ENCODE assay signal across 9 cellular contexts in the genomic region with DNA sequence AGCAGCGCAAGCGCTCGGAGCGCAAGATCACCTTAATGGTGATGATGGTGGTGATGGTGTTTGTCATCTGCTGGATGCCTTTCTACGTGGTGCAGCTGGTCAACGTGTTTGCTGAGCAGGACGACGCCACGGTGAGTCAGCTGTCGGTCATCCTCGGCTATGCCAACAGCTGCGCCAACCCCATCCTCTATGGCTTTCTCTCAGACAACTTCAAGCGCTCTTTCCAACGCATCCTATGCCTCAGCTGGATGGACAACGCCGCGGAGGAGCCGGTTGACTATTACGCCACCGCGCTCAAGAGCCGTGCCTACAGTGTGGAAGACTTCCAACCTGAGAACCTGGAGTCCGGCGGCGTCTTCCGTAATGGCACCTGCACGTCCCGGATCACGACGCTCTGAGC. TPM values are rescaled to one million over a fixed set of nuclear protein-coding genes. Genes with fewer than 3 reads are reported as not detected.
DNase-seq lines count a peak whose midpoint lies in the region; ATAC-seq and TF ChIP-seq lines count a peak whose summit lies in the region.
"Had no signal": no experiment of that assay in that cellular context is flagged by ENCODE, and none has a peak within 500 bp of the region (broad histone marks: within the 10 kb centered on the region; RNA-seq: fewer than 3 reads in every experiment).

No MANE protein-coding gene starts in this region.

- no peaks in the 10 kb centered on the region for H3K79me1 ChIP-seq in trophoblast cell (ENCODE audit: low read length)

- DNase-seq in SK-N-SH (no peak), astrocyte of the cerebellum (ENCODE audit: low read depth) (no peak), left lung (peak in 1 of 2 donors; percentile 75), stomach (peak; percentile 45), trophoblast cell (no peak), NK-92 (lab: John Stamatoyannopoulos, UW; ENCODE audit: unreplicated experiment) (no peak)
- no peak for DNase-seq in stimulated activated CD4-positive, alpha-beta T cell treated with anti-CD3 and anti-CD28 coated beads, Interleukin-1b, Interleukin-23, amount 100 ng/mL, for 48 hours

- H3K9me3 ChIP-seq in SK-N-SH = no peaks in the 10 kb centered on the region
- no peaks in the 10 kb centered on the region for H3K9me3 ChIP-seq in left lung
- peaks cover 0 to 5% (median 1%) of the 10 kb centered on the region in 4 donors for H3K9me3 ChIP-seq in stomach
- H3K9me3 ChIP-seq in trophoblast cell (ENCODE audit: insufficient read depth, low read depth, low read length) = peaks cover 16% of the 10 kb centered on the region
- H3K9me3 ChIP-seq: neutrophil had no signal

- H2AFZ ChIP-seq in SK-N-SH (ENCODE audit: low read depth) = no peak overlapping the region
- no peak overlapping the region for H2AFZ ChIP-seq in trophoblast cell (ENCODE audit: insufficient read depth, low read length, poor library complexity)

- H3K18ac ChIP-seq in trophoblast cell (ENCODE audit: low read length) = no peak overlapping the region

- no peak overlapping the region for H3K14ac ChIP-seq in trophoblast cell (ENCODE audit: low read length)

- H3K4ac ChIP-seq in trophoblast cell (ENCODE audit: low read depth, low read length) = no peak overlapping the region

- TF ChIP-seq EP300 in SK-N-SH (IDR thresholded peaks at IDR 0.05; ENCODE audit: borderline replicate concordance in 1 of 2, low read depth in 1 of 2, low read length in 1 of 2) (no peak), stomach (IDR thresholded peaks at IDR 0.05) (no peak)

- CTCF ChIA-PET in SK-N-SH (lab: Yijun Ruan, JAX) = no interaction called here

- no peak overlapping the region for H2BK12ac ChIP-seq in trophoblast cell (ENCODE audit: low read length)

- H4K91ac ChIP-seq in trophoblast cell (ENCODE audit: low read depth, low read length) = no peak overlapping the region

- H3K27ac ChIP-seq in SK-N-SH (ENCODE audit: low read depth in 2 of 2, low read length in 1 of 2) (no peak overlapping the region), left lung (peak overlapping the region in 1 of 2 donors; percentile 11), stomach (peak overlapping the region; percentile 29 to 90 (median 83)), trophoblast cell (ENCODE audit: low read depth, low read length) (no peak overlapping the region)
- H3K27ac ChIP-seq: neutrophil had no signal

- H3K4me2 ChIP-seq in SK-N-SH (peak overlapping the region; percentile 44), trophoblast cell (ENCODE audit: low read length) (no peak overlapping the region)

- ATAC-seq in SK-N-SH treated with all-trans-retinoic acid at 6 μM for 48 hours (no peak), left lung (peak; percentile 9)

- no peak overlapping the region for H4K12ac ChIP-seq in trophoblast cell (ENCODE audit: low read depth, low read length)

- H3K9me2 ChIP-seq in SK-N-SH = no peaks in the 10 kb centered on the region

- H3F3A ChIP-seq in SK-N-SH (replicated peaks; ENCODE audit: insufficient read depth) = peaks cover 2% of the 10 kb centered on the region

- intact Hi-C loops in left lung (cut with DNase I) (no loop called here), stomach (cut with DNase I; ENCODE audit: low total_unique reads) (no loop called here)

- no peaks in the 10 kb centered on the region for H4K20me1 ChIP-seq in SK-N-SH (ENCODE audit: insufficient read depth)

- 5% methylated on average over 4 of the region's 30 CpGs for WGBS in SK-N-SH (ENCODE audit: low lambda C conversion rate)
- 11 to 19% (median 15%) methylated on average over 30 of the region's 30 CpGs for WGBS in stomach, 5 donors
- no CpG with 5 or more reads among the region's 30 CpGs for WGBS in trophoblast cell (ENCODE audit: extremely low coverage, insufficient coverage, insufficient read length)

- no peak for TF ChIP-seq RAD21 in SK-N-SH (IDR thresholded peaks at IDR 0.05; ENCODE audit: low read length)

- H3K9ac ChIP-seq in SK-N-SH = no peak overlapping the region
- H3K9ac ChIP-seq in trophoblast cell (ENCODE audit: low read length) = no peak overlapping the region

- TF ChIP-seq CTCF in SK-N-SH (IDR thresholded peaks at IDR 0.05) (no peak), astrocyte of the cerebellum (IDR thresholded peaks at IDR 0.05; ENCODE audit: low read depth, low read length, missing control alignments) (no peak), left lung (IDR thresholded peaks at IDR 0.05) (no peak), stomach (IDR thresholded peaks at IDR 0.05) (no peak)

- H4K8ac ChIP-seq in trophoblast cell (ENCODE audit: low read depth, low read length) = no peak overlapping the region

- H3K36me3 ChIP-seq in SK-N-SH (replicated peaks in 1 of 2; ENCODE audit: control insufficient read depth in 1 of 2, insufficient read depth in 2 of 2, low read length in 1 of 2) = no peaks in the 10 kb centered on the region
- no peaks in the 10 kb centered on the region for H3K36me3 ChIP-seq in left lung
- no peaks in the 10 kb centered on the region for H3K36me3 ChIP-seq in stomach
- H3K36me3 ChIP-seq in trophoblast cell (ENCODE audit: control insufficient read depth in 1 of 2, insufficient read depth in 2 of 2, low read length in 2 of 2) = no peaks in the 10 kb centered on the region
- H3K36me3 ChIP-seq: neutrophil had no signal

- no peak overlapping the region for H2AK5ac ChIP-seq in trophoblast cell (ENCODE audit: low read length)

- H3K27me3 ChIP-seq in SK-N-SH (ENCODE audit: insufficient read depth) (peaks cover 17% of the 10 kb centered on the region; the same call in 1 of the 2 replicates), left lung (peaks cover 52 to 62% of the 10 kb centered on the region in 2 donors), stomach (peaks cover 0 to 55% (median 14%) of the 10 kb centered on the region in 3 donors), trophoblast cell (ENCODE audit: insufficient read depth, low read length) (peaks cover 49% of the 10 kb centered on the region)

- no peaks in the 10 kb centered on the region for H3K4me1 ChIP-seq in SK-N-SH (ENCODE audit: control insufficient read depth in 1 of 2, insufficient read depth in 2 of 2, low read depth in 1 of 2, low read length in 1 of 2)
- peaks cover 0 to 13% of the 10 kb centered on the region in 2 donors for H3K4me1 ChIP-seq in left lung
- peaks cover 7 to 52% (median 41%) of the 10 kb centered on the region in 4 donors for H3K4me1 ChIP-seq in stomach
- peaks cover 9 to 14% of the 10 kb centered on the region in 2 experiments for H3K4me1 ChIP-seq in trophoblast cell (ENCODE audit: control insufficient read depth in 1 of 2, insufficient read depth in 2 of 2, low read length in 2 of 2)

- no peak for TF ChIP-seq POLR2A in stomach (IDR thresholded peaks at IDR 0.05)

- no peak overlapping the region for H2BK120ac ChIP-seq in trophoblast cell (ENCODE audit: insufficient read depth, low read length, poor library complexity)

- no peak overlapping the region for H2BK5ac ChIP-seq in trophoblast cell (ENCODE audit: low read depth, low read length, poor library complexity)

- POLR2A ChIA-PET in SK-N-SH (lab: Yijun Ruan, JAX) = no interaction called here

- H3K4me3 ChIP-seq in SK-N-SH (ENCODE audit: low read depth in 2 of 2, low read length in 1 of 2) = peak overlapping the region in 1 of 2 experiments; percentile 39; a peak in 2 of 4 replicates
- H3K4me3 ChIP-seq in astrocyte of the cerebellum (ENCODE audit: low read depth, low read length) = peak overlapping the region; percentile 41
- H3K4me3 ChIP-seq in left lung = peak overlapping the region in 1 of 2 donors; percentile 37
- peak overlapping the region; percentile 47 to 67 (median 55) for H3K4me3 ChIP-seq in stomach
- H3K4me3 ChIP-seq in trophoblast cell (ENCODE audit: low read depth, low read length) = no peak overlapping the region

- H3K79me2 ChIP-seq in SK-N-SH (ENCODE audit: insufficient read depth) = no peaks in the 10 kb centered on the region
- H3K79me2 ChIP-seq in trophoblast cell (ENCODE audit: control insufficient read depth, insufficient read depth, low read length, poor library complexity) = no peaks in the 10 kb centered on the region

- no peak overlapping the region for H3K23ac ChIP-seq in trophoblast cell (ENCODE audit: low read length)

- in situ Hi-C loops in astrocyte of the cerebellum (cut with HindIII; ENCODE audit: low sequenced_read_pairs) = no loop called here

TF ChIP-seq in SK-N-SH treated with all-trans-retinoic acid at 6 μM for 48 hours, 23 proteins besides CTCF, POLR2A, EP300 and RAD21:
- TF ChIP-seq ZFP30 (CRISPR knock-in tag; IDR thresholded peaks at IDR 0.05) = no peak

RNA-seq across cellular contexts. Expression of gene SSTR1, which starts 2.5 kb away (rescaled TPM):
- polyA plus RNA-seq in SK-N-SH (2012; rRNA removed) (0.08 TPM in 2 replicates), stomach (10 to 100 TPM in 1 of 3 donors, 1 to 10 TPM in 2; 1.1 to 11.9 (median 4.2) TPM)
- polyA plus RNA-seq in SK-N-SH (2012; cell fraction: cytosol; rRNA removed) = 0.08 and 0.12 TPM in 2 replicates
- 0.07 and 0.10 TPM in 2 replicates for polyA plus RNA-seq in SK-N-SH (2012; cell fraction: nucleus; rRNA removed)
- total RNA-seq in left lung (1 to 10 TPM; 4.3 to 6.6 TPM), stomach (10 to 100 TPM in 4 of 5 donors, 1 to 10 TPM in 1; 1.2 to 26.1 (median 15.6) TPM)
- 0.01 TPM in 1 of 2 replicates, not detected in the other for polyA plus RNA-seq in trophoblast cell (2013)

RNA-seq across cellular contexts. Expression of gene CLEC14A, which starts 45.7 kb away (rescaled TPM):
- 0.02 TPM in 1 of 2 replicates, not detected in the other for polyA plus RNA-seq in SK-N-SH (2012; rRNA removed)
- not detected in 2 replicates for polyA plus RNA-seq in SK-N-SH (2012; cell fraction: cytosol; rRNA removed)
- polyA plus RNA-seq in SK-N-SH (2012; cell fraction: nucleus; rRNA removed) = not detected in 2 replicates
- total RNA-seq in left lung = 10 to 100 TPM; 34.7 to 73.8 TPM
- total RNA-seq in stomach = 10 to 100 TPM in 3 of 5 donors, 1 to 10 TPM in 1, not detected in 1; 2.6 to 24.9 (median 16.5) TPM
- polyA plus RNA-seq in stomach = 1 to 10 TPM; 1.8 to 9.6 (median 4.4) TPM
- polyA plus RNA-seq in trophoblast cell (2013) = not detected in 2 replicates

Comparison
In these comparisons a context has a peak if more than half of its experiments do, and no peak if none do; other contexts are left out.
1. H3K27ac ChIP-seq: peak in stomach (5 of 5); none in SK-N-SH (0 of 2) and trophoblast cell (single experiment).